25 cellular contexts compared by ENCODE assay signal in the genomic region with DNA sequence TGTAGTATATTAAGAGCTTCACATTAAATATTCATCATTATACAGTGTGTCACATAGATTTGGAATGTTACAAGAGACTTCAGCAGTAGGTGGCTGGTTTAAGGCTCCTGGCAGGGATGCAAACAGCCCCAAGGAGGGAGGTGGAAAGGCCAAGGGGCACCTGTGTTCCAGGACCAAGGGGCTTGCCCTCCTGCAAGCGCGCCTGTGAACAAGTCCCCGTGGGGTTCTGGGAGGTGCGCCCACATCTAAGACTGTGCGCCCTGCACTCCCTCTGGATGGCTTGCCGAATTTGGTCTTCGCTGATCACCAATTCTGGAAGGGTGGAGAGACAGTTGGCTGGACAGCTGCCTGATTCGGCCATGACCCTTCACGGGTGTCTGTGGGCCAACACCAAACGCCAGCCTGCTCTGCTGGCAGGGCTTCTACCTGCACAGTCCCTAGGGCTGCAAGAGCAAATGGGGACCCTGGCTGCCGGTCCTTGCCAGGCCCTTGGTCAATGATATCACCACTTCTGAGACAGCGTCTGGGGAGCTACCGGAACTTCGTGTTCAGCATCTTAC. TPM values are rescaled to one million over a fixed set of nuclear protein-coding genes. Genes with fewer than 3 reads are reported as not detected.
DNase-seq lines count a peak whose midpoint lies in the region; ATAC-seq and TF ChIP-seq lines count a peak whose summit lies in the region.
"Had no signal": no experiment of that assay in that cellular context is flagged by ENCODE, and none has a peak within 500 bp of the region (broad histone marks: within the 10 kb centered on the region; RNA-seq: fewer than 3 reads in every experiment).

No MANE protein-coding gene starts in this region.

- no peak overlapping the region for H3K27ac Mint-ChIP-seq in endodermal cell
- H3K27ac Mint-ChIP-seq in stimulated activated memory B cell treated with anti-CD40 and anti-IgM and Interleukin-4, amounts not matched to agents 10 μg/mL and 1 μg/mL and 100 μg/mL, for 72 hours = no peak overlapping the region
- H3K27ac Mint-ChIP-seq: CD8-positive, alpha-beta T cell; T-helper 17 cell had no signal

- H3K27ac ChIP-seq in VCaP (peak overlapping the region; percentile 54), endodermal cell (ENCODE audit: low read depth, low read length) (peak overlapping the region; percentile 15), lower lobe of right lung (peak overlapping the region; percentile 77), stomach (peak overlapping the region in 4 of 5 donors; percentile 13 to 61 (median 48)), testis (no peak overlapping the region)
- H3K27ac ChIP-seq: cardiac muscle cell, epithelial cell of prostate, PC-9, tibial artery had no signal

- TF ChIP-seq EP300 in stomach (IDR thresholded peaks at IDR 0.05) = no peak

- H3K9ac ChIP-seq in endodermal cell (ENCODE audit: extremely low read depth, low read length, poor library complexity, severe bottlenecking) = no peak overlapping the region

- H3K27me3 ChIP-seq in endodermal cell (ENCODE audit: control insufficient read depth, insufficient read depth, low read length, poor library complexity, severe bottlenecking) (no peaks in the 10 kb centered on the region), lower lobe of right lung (ENCODE audit: low read depth) (no peaks in the 10 kb centered on the region), stomach (no peaks in the 10 kb centered on the region), testis (no peaks in the 10 kb centered on the region)
- H3K27me3 ChIP-seq: adrenal gland, cardiac muscle cell, tibial artery had no signal

- intact Hi-C loops in lower lobe of right lung (cut with DNase I) = loop anchor here (10.0 kb wide), 1 partner anchor 249 kb away; no protein-coding TSS in a partner anchor
- intact Hi-C loops in stomach (cut with DNase I; ENCODE audit: low total_unique reads) = loop anchor here (5.0 to 10.0 kb wide), 2 partner anchors 241 to 479 kb away; a partner anchor contains a TSS
- intact Hi-C loops in testis (cut with DNase I; ENCODE audit: low total_unique reads) = loop anchor here (10.0 kb wide), 1 partner anchor 149 kb away; a partner anchor contains a TSS

- peaks cover 37% of the 10 kb centered on the region for H3K36me3 Mint-ChIP-seq in endodermal cell (ENCODE audit: low read depth)
- no peaks in the 10 kb centered on the region for H3K36me3 Mint-ChIP-seq in stimulated activated memory B cell treated with anti-CD40 and anti-IgM and Interleukin-4, amounts not matched to agents 10 μg/mL and 1 μg/mL and 100 μg/mL, for 72 hours
- H3K36me3 Mint-ChIP-seq: CD8-positive, alpha-beta T cell had no signal

- WGBS in endodermal cell (ENCODE audit: insufficient coverage in 1 of 2, insufficient read length in 1 of 2), 2 experiments = 94 to 99% methylated on average over 9 to 14 of the region's 14 CpGs
- 81 to 87% (median 84%) methylated on average over 6 to 14 of the region's 14 CpGs for WGBS in stomach, 5 donors
- WGBS in testis, 2 donors = 87 to 94% methylated on average over 8 to 14 of the region's 14 CpGs

- no peak for DNase-seq in endodermal cell
- no peak for DNase-seq in lower lobe of right lung
- DNase-seq in stomach = no peak
- DNase-seq in testis = no peak
- DNase-seq in activated CD4-positive, alpha-beta T cell treated with anti-CD3 and anti-CD28 coated beads for 1 hour = no peak
- DNase-seq: activated CD4-positive, alpha-beta T cell treated with anti-CD3 and anti-CD28 coated beads, Interleukin-2, amount 50 U/mL, for 1 hour; activated gamma-delta T cell; CD8-positive, alpha-beta T cell; DMS53; foreskin melanocyte; GF-D8; GOT3; NCI-H1048; NCI-H2029; NCI-H345; PC-9; stimulated activated CD8-positive, alpha-beta memory T cell treated with anti-CD3 and anti-CD28 coated beads, Interleukin-4, amount 100 ng/mL, for 48 hours; T-helper 17 cell had no signal

- H3K36me3 ChIP-seq in endodermal cell (ENCODE audit: control insufficient read depth, insufficient read depth, low read length) (peaks cover 48% of the 10 kb centered on the region), lower lobe of right lung (peaks cover 20% of the 10 kb centered on the region), stomach (peaks cover 0 to 42% (median 32%) of the 10 kb centered on the region in 4 donors), testis (ENCODE audit: low read depth, missing control alignments) (no peaks in the 10 kb centered on the region)
- H3K36me3 ChIP-seq: adrenal gland had no signal

- H3K9me3 Mint-ChIP-seq in endodermal cell = no peaks in the 10 kb centered on the region
- no peaks in the 10 kb centered on the region for H3K9me3 Mint-ChIP-seq in stimulated activated memory B cell treated with anti-CD40 and anti-IgM and Interleukin-4, amounts not matched to agents 10 μg/mL and 1 μg/mL and 100 μg/mL, for 72 hours
- H3K9me3 Mint-ChIP-seq: CD8-positive, alpha-beta T cell had no signal

- TF ChIP-seq POLR2A in stomach (IDR thresholded peaks at IDR 0.05) (no peak), testis (IDR thresholded peaks at IDR 0.05) (no peak)

- H3K27me3 Mint-ChIP-seq in endodermal cell (ENCODE audit: insufficient read depth) = no peaks in the 10 kb centered on the region
- no peaks in the 10 kb centered on the region for H3K27me3 Mint-ChIP-seq in stimulated activated memory B cell treated with anti-CD40 and anti-IgM and Interleukin-4, amounts not matched to agents 10 μg/mL and 1 μg/mL and 100 μg/mL, for 72 hours

- TF ChIP-seq CTCF in VCaP (conservative IDR thresholded peaks at IDR 0.05) (no peak), endodermal cell (conservative IDR thresholded peaks at IDR 0.05) (no peak), lower lobe of right lung (IDR thresholded peaks at IDR 0.05) (no peak), stomach (IDR thresholded peaks at IDR 0.05) (no peak), testis (IDR thresholded peaks at IDR 0.05) (no peak)

- H3K4me1 Mint-ChIP-seq in endodermal cell = peaks cover 17% of the 10 kb centered on the region
- H3K4me1 Mint-ChIP-seq in stimulated activated memory B cell treated with anti-CD40 and anti-IgM and Interleukin-4, amounts not matched to agents 10 μg/mL and 1 μg/mL and 100 μg/mL, for 72 hours = peaks cover 7% of the 10 kb centered on the region

- ATAC-seq in lower lobe of right lung = peak in 1 of 2 donors; percentile 1
- no peak for ATAC-seq in stimulated activated memory B cell treated with anti-CD40 and anti-IgM and Interleukin-4, amounts not matched to agents 10 μg/mL and 1 μg/mL and 100 μg/mL, for 72 hours
- ATAC-seq in GM21619 (IDR thresholded peaks at IDR 0.05; ENCODE audit: unreplicated experiment) = no peak
- ATAC-seq: CD8-positive, alpha-beta T cell; T-helper 17 cell had no signal

- H3K9me3 ChIP-seq in endodermal cell (ENCODE audit: control insufficient read depth, low read length) (no peaks in the 10 kb centered on the region), lower lobe of right lung (no peaks in the 10 kb centered on the region), stomach (no peaks in the 10 kb centered on the region), testis (no peaks in the 10 kb centered on the region)
- H3K9me3 ChIP-seq: adrenal gland, tibial artery had no signal

- H3K4me3 ChIP-seq in endodermal cell (ENCODE audit: low read length) (no peak overlapping the region), lower lobe of right lung (no peak overlapping the region), stomach (no peak overlapping the region), testis (no peak overlapping the region)
- H3K4me3 ChIP-seq: adrenal gland, cardiac muscle cell, PC-9, tibial artery had no signal

- H3K4me3 Mint-ChIP-seq in endodermal cell = no peak overlapping the region
- H3K4me3 Mint-ChIP-seq in stimulated activated memory B cell treated with anti-CD40 and anti-IgM and Interleukin-4, amounts not matched to agents 10 μg/mL and 1 μg/mL and 100 μg/mL, for 72 hours = no peak overlapping the region
- H3K4me3 Mint-ChIP-seq: CD8-positive, alpha-beta T cell; T-helper 17 cell had no signal

- H3K4me1 ChIP-seq in endodermal cell (ENCODE audit: control insufficient read depth, insufficient read depth, low read length) = peaks cover 5% of the 10 kb centered on the region
- H3K4me1 ChIP-seq in lower lobe of right lung = peaks cover 42% of the 10 kb centered on the region
- H3K4me1 ChIP-seq in stomach = peaks cover 0 to 17% (median 9%) of the 10 kb centered on the region in 4 donors
- peaks cover 5% of the 10 kb centered on the region for H3K4me1 ChIP-seq in testis
- H3K4me1 ChIP-seq: adrenal gland, tibial artery had no signal

RNA-seq across cellular contexts. Expression of a gene that starts 12.1 kb away (rescaled TPM):
- total RNA-seq in endodermal cell (10 to 100 TPM; 15.8 to 17.2 TPM), lower lobe of right lung (23.8 TPM), stomach (10 to 100 TPM in 4 of 5 donors, 1 to 10 TPM in 1; 8.4 to 41.5 (median 15.2) TPM), testis (10 to 100 TPM; 19.1 to 27.4 TPM)
- 15.8 TPM for polyA plus RNA-seq in endodermal cell (2013, experiment 1 of 2)
- 16.7 TPM for polyA plus RNA-seq in endodermal cell (2013, experiment 2 of 2)
- polyA plus RNA-seq in stomach (1 to 10 TPM; 3.5 to 7.5 (median 5.2) TPM), testis (ENCODE audit: insufficient read depth, low read depth, low replicate concordance) (18.4 TPM)

Comparison
In these comparisons a context has a peak if more than half of its experiments do, and no peak if none do; other contexts are left out.
1. H3K27ac ChIP-seq: peak in VCaP (single experiment), endodermal cell (single experiment), lower lobe of right lung (single experiment) and stomach (4 of 5); none in testis (0 of 2).